14 cellular contexts compared by ENCODE assay signal in genomic region chr11:60285446-60286126, GRCh38. TPM values are rescaled to one million over a fixed set of nuclear protein-coding genes. Genes with fewer than 3 reads are reported as not detected.
A peak's percentile ranks its signal among the peaks of the same experiment; 100 is the strongest.
DNase-seq lines count a peak whose midpoint lies in the region; ATAC-seq, FAIRE-seq and TF ChIP-seq lines count a peak whose summit lies in the region.
"Not testable (repeated sequence)": the region's sequence is repeated elsewhere in the genome, so short reads cannot be mapped to it uniquely, and the experiment has no call there.
"Had no signal": no experiment of that assay in that cellular context is flagged by ENCODE, and none has a peak within 500 bp of the region (broad histone marks: within the 10 kb centered on the region; RNA-seq: fewer than 3 reads in every experiment).

No MANE protein-coding gene starts in this region.

- not testable (repeated sequence) for H2AFZ ChIP-seq in H9 (ENCODE audit: low read length); endothelial cell of umbilical vein (ENCODE audit: low read depth, low read length)

- not testable (repeated sequence) for H3K56ac ChIP-seq in H9 (ENCODE audit: insufficient read length, low read depth, low read length); mesendoderm (ENCODE audit: low read length)

- not testable (repeated sequence) for H4K91ac ChIP-seq in H9 (ENCODE audit: insufficient read length, low read depth, low read length)

- H3K27ac Mint-ChIP-seq in CD14-positive monocyte (peak overlapping the region in 4 of 7 donors; percentile 11 to 47 (median 28)), H9 (peak overlapping the region in 2 of 3 experiments; percentile 7 to 59; a peak in 3 of 7 replicates)
- H3K27ac Mint-ChIP-seq in dendritic cell treated with granulocyte-macrophage colony-stimulating factor and Interleukin-4, amounts not matched to agents 40 ng/mL and 50 ng/mL, for 4 days = peak overlapping the region; percentile 38
- H3K27ac Mint-ChIP-seq in stimulated activated naive B cell treated with anti-CD40 and anti-IgM and Interleukin-4, amounts not matched to agents 10 μg/mL and 1 μg/mL and 100 μg/mL, for 72 hours = peak overlapping the region; percentile 2

- H3K4me1 Mint-ChIP-seq in CD14-positive monocyte = peaks cover 50% of the 10 kb centered on the region
- H3K4me1 Mint-ChIP-seq in H9 = peaks cover 27 to 29% of the 10 kb centered on the region in 2 experiments
- H3K4me1 Mint-ChIP-seq in dendritic cell treated with granulocyte-macrophage colony-stimulating factor and Interleukin-4, amounts not matched to agents 40 ng/mL and 50 ng/mL, for 4 days (ENCODE audit: low read depth) = peaks cover 82% of the 10 kb centered on the region
- H3K4me1 Mint-ChIP-seq in stimulated activated naive B cell treated with anti-CD40 and anti-IgM and Interleukin-4, amounts not matched to agents 10 μg/mL and 1 μg/mL and 100 μg/mL, for 72 hours = peaks cover 13% of the 10 kb centered on the region in 2 donors

- H3K36me3 Mint-ChIP-seq in CD14-positive monocyte (peaks cover 27 to 41% of the 10 kb centered on the region in 2 donors), H9 (ENCODE audit: insufficient read depth in 1 of 3, low read depth in 3 of 3) (peaks cover 12 to 27% (median 17%) of the 10 kb centered on the region in 3 experiments)
- H3K36me3 Mint-ChIP-seq in dendritic cell treated with granulocyte-macrophage colony-stimulating factor and Interleukin-4, amounts not matched to agents 40 ng/mL and 50 ng/mL, for 4 days (ENCODE audit: low read depth) = peaks cover 96% of the 10 kb centered on the region
- not testable (repeated sequence) for H3K36me3 Mint-ChIP-seq in stimulated activated naive B cell treated with anti-CD40 and anti-IgM and Interleukin-4, amounts not matched to agents 10 μg/mL and 1 μg/mL and 100 μg/mL, for 72 hours

- H3K4me2 ChIP-seq in H9 (ENCODE audit: insufficient read depth, insufficient read length, low read length); endothelial cell of umbilical vein (ENCODE audit: insufficient read depth, low read length); mesendoderm (ENCODE audit: low read length): not testable (repeated sequence)

- POLR2A ChIA-PET in endothelial cell of umbilical vein (lab: Charles Lee) = not testable (repeated sequence)

- not testable (repeated sequence) for H3T11ph ChIP-seq in H9 (ENCODE audit: low read length)

- H4K8ac ChIP-seq in H9 (replicated peaks; ENCODE audit: insufficient read length, low read depth, low read length); mesendoderm (ENCODE audit: low read depth, low read length): not testable (repeated sequence)

- not testable (repeated sequence) for H3K14ac ChIP-seq in H9 (ENCODE audit: insufficient read depth, low read length)

- not testable (repeated sequence) for H3K18ac ChIP-seq in H9 (ENCODE audit: insufficient read length, low read depth, low read length); mesendoderm (ENCODE audit: low read length)

- H3K36me3 ChIP-seq in NT2/D1 (ENCODE audit: insufficient read depth, insufficient read length, low read length); endothelial cell of umbilical vein (ENCODE audit: control insufficient read depth in 2 of 2, extremely low read depth in 1 of 2, insufficient read depth in 2 of 2, low read length in 2 of 2); iPS DF 6.9 (ENCODE audit: control insufficient read depth, insufficient read depth, low read length); mesendoderm (ENCODE audit: control insufficient read depth, insufficient read depth, low read length): not testable (repeated sequence)

- H3K23me2 ChIP-seq in H9 (ENCODE audit: insufficient read length, low read depth, low read length, poor library complexity, severe bottlenecking) = not testable (repeated sequence)

- H3K27me3 ChIP-seq in H9 (ENCODE audit: insufficient read depth, low read length); NT2/D1 (ENCODE audit: insufficient read depth, insufficient read length); endothelial cell of umbilical vein (ENCODE audit: control insufficient read depth in 2 of 2, insufficient read depth in 2 of 2, low read length in 2 of 2); iPS DF 6.9 (ENCODE audit: control insufficient read depth, insufficient read depth, low read length); mesendoderm (ENCODE audit: insufficient read depth, low read length, poor library complexity): not testable (repeated sequence)

- not testable (repeated sequence) for H2BK5ac ChIP-seq in H9 (ENCODE audit: insufficient read length, low read length); mesendoderm (ENCODE audit: low read length)

- dilution Hi-C loops in endothelial cell of umbilical vein (cut with MboI; ENCODE audit: extremely low pct_ligation_motif_present, low sequenced_read_pairs) = not testable (repeated sequence)

- not testable (repeated sequence) for H3K79me1 ChIP-seq in H9 (ENCODE audit: insufficient read depth, low read depth, low read length, poor library complexity, severe bottlenecking); mesendoderm (ENCODE audit: low read length)

- H2BK120ac ChIP-seq in H9 (ENCODE audit: low read depth, low read length, poor library complexity, severe bottlenecking); mesendoderm (ENCODE audit: low read depth, low read length): not testable (repeated sequence)

- H3K9me3 ChIP-seq in H9 (ENCODE audit: control insufficient read depth, low read depth, low read length) (peaks cover 13% of the 10 kb centered on the region), NT2/D1 (ENCODE audit: insufficient read depth, low read length) (peaks cover 15% of the 10 kb centered on the region)
- H3K9me3 ChIP-seq in endothelial cell of umbilical vein (replicated peaks; ENCODE audit: control insufficient read depth, insufficient read depth, low read length); iPS DF 6.9 (ENCODE audit: control insufficient read depth, insufficient read depth, low read length): not testable (repeated sequence)

- H3K27ac ChIP-seq in H9 (ENCODE audit: insufficient read length, low read depth, low read length); iPS DF 6.9 (ENCODE audit: low read length); mesendoderm (ENCODE audit: low read depth, low read length): not testable (repeated sequence)
- H3K27ac ChIP-seq in endothelial cell of umbilical vein (ENCODE audit: insufficient read depth, low read depth, low read length) = peak overlapping the region; percentile 50

- WGBS in H9 (ENCODE audit: extremely low coverage, insufficient read length, low lambda C conversion rate) = no CpG with 5 or more reads among the region's 6 CpGs
- no CpG with 5 or more reads among the region's 6 CpGs for WGBS in iPS DF 6.9 (ENCODE audit: insufficient coverage, insufficient read length)
- WGBS in mesendoderm (ENCODE audit: extremely low coverage, insufficient coverage, low lambda C conversion rate) = no CpG with 5 or more reads among the region's 6 CpGs

- peaks cover 0 to 10% (median 6%) of the 10 kb centered on the region in 7 donors for H3K9me3 Mint-ChIP-seq in CD14-positive monocyte
- peaks cover 32 to 37% of the 10 kb centered on the region in 2 experiments for H3K9me3 Mint-ChIP-seq in H9
- peaks cover 17% of the 10 kb centered on the region for H3K9me3 Mint-ChIP-seq in dendritic cell treated with granulocyte-macrophage colony-stimulating factor and Interleukin-4, amounts not matched to agents 40 ng/mL and 50 ng/mL, for 4 days
- H3K9me3 Mint-ChIP-seq in stimulated activated naive B cell treated with anti-CD40 and anti-IgM and Interleukin-4, amounts not matched to agents 10 μg/mL and 1 μg/mL and 100 μg/mL, for 72 hours = not testable (repeated sequence)

- H2AK5ac ChIP-seq in H9 (ENCODE audit: insufficient read length, low read length); mesendoderm (ENCODE audit: low read length): not testable (repeated sequence)

- not testable (repeated sequence) for BruUV-seq in endothelial cell of umbilical vein (replicated peaks; lab: Mats Ljungman, UMichigan)

- not testable (repeated sequence) for H3K4me3 Mint-ChIP-seq in CD14-positive monocyte; stimulated activated naive B cell treated with anti-CD40 and anti-IgM and Interleukin-4, amounts not matched to agents 10 μg/mL and 1 μg/mL and 100 μg/mL, for 72 hours
- peak overlapping the region; percentile 0 to 2; a peak in 2 of 5 replicates for H3K4me3 Mint-ChIP-seq in H9
- peak overlapping the region; percentile 48 for H3K4me3 Mint-ChIP-seq in dendritic cell treated with granulocyte-macrophage colony-stimulating factor and Interleukin-4, amounts not matched to agents 40 ng/mL and 50 ng/mL, for 4 days

- not testable (repeated sequence) for H3K79me2 ChIP-seq in H9 (ENCODE audit: insufficient read depth, low read length); endothelial cell of umbilical vein (ENCODE audit: control insufficient read depth, insufficient read depth, low read length); mesendoderm (ENCODE audit: control insufficient read depth, insufficient read depth, low read length)

- not testable (repeated sequence) for H3K4me3 ChIP-seq in NT2/D1 (ENCODE audit: insufficient read length, low read depth); endothelial cell of umbilical vein (replicated peaks in 1 of 3; ENCODE audit: insufficient read depth in 1 of 3, low read depth in 1 of 3, low read length in 3 of 3); iPS DF 6.9 (ENCODE audit: low read length); mesendoderm (ENCODE audit: low read length)

- H4K20me1 ChIP-seq in H9 (ENCODE audit: control insufficient read depth, insufficient read depth, insufficient read length); endothelial cell of umbilical vein (replicated peaks; ENCODE audit: control insufficient read depth, extremely low read depth, insufficient read depth, low read length): not testable (repeated sequence)

- not testable (repeated sequence) for TF ChIP-seq POLR2A in endothelial cell of umbilical vein (IDR thresholded peaks at IDR 0.05; ENCODE audit: low read depth, low read length)

- not testable (repeated sequence) for H3K27me3 Mint-ChIP-seq in CD14-positive monocyte (ENCODE audit: low read depth in 3 of 3); H9 (ENCODE audit: low read depth); dendritic cell treated with granulocyte-macrophage colony-stimulating factor and Interleukin-4, amounts not matched to agents 40 ng/mL and 50 ng/mL, for 4 days; stimulated activated naive B cell treated with anti-CD40 and anti-IgM and Interleukin-4, amounts not matched to agents 10 μg/mL and 1 μg/mL and 100 μg/mL, for 72 hours

- H3K9ac ChIP-seq in H9 (ENCODE audit: extremely low read depth, insufficient read length, low read length); NT2/D1 (ENCODE audit: insufficient read length, low read depth); endothelial cell of umbilical vein (replicated peaks; ENCODE audit: extremely low read depth, insufficient read depth, low read length); mesendoderm (ENCODE audit: low read length): not testable (repeated sequence)

- H2BK12ac ChIP-seq in H9 (ENCODE audit: insufficient read length, low read depth, low read length) = not testable (repeated sequence)

- H3K4me1 ChIP-seq in H9 (ENCODE audit: insufficient read depth, low read length); NT2/D1 (ENCODE audit: insufficient read depth, insufficient read length); endothelial cell of umbilical vein (ENCODE audit: control insufficient read depth, extremely low read depth, insufficient read depth, low read length); iPS DF 6.9 (ENCODE audit: control insufficient read depth, insufficient read depth, low read length); mesendoderm (ENCODE audit: control insufficient read depth, low read depth, low read length): not testable (repeated sequence)

- H2BK15ac ChIP-seq in H9 (ENCODE audit: low read depth, low read length); mesendoderm (replicated peaks; ENCODE audit: low read depth): not testable (repeated sequence)

- TF ChIP-seq CTCF in CD14-positive monocyte (IDR thresholded peaks at IDR 0.05); H9 (conservative IDR thresholded peaks at IDR 0.05); endothelial cell of umbilical vein (IDR thresholded peaks at IDR 0.05; ENCODE audit: extremely low read depth in 1 of 2, insufficient read depth in 1 of 2, low read depth in 1 of 2, low read length in 2 of 2): not testable (repeated sequence)

- ATAC-seq in stimulated activated naive B cell treated with anti-CD40 and anti-IgM and Interleukin-4, amounts not matched to agents 10 μg/mL and 1 μg/mL and 100 μg/mL, for 72 hours (replicated peaks) = not testable (repeated sequence)

- H3K23ac ChIP-seq in H9 (ENCODE audit: insufficient read length, low read depth, low read length); mesendoderm (ENCODE audit: low read length): not testable (repeated sequence)

- not testable (repeated sequence) for H2BK20ac ChIP-seq in H9 (ENCODE audit: low read depth, low read length, poor library complexity, severe bottlenecking)

- H3K9me1 ChIP-seq in endothelial cell of umbilical vein (replicated peaks; ENCODE audit: control insufficient read depth, extremely low read depth, insufficient read depth, low read length) = not testable (repeated sequence)

- intact Hi-C loops in CD14-positive monocyte (cut with micrococcal nuclease); dendritic cell treated with granulocyte-macrophage colony-stimulating factor and Interleukin-4, amounts not matched to agents 40 ng/mL and 50 ng/mL, for 4 days (cut with micrococcal nuclease); endothelial cell of umbilical vein (cut with micrococcal nuclease): not testable (repeated sequence)

- DNase-seq in CD14-positive monocyte (ENCODE audit: low spot score); H9; endothelial cell of umbilical vein (ENCODE audit: low read depth, low spot score); stimulated activated naive B cell treated with anti-CD40 and anti-IgM and Interleukin-4, amounts not matched to agents 10 μg/mL and 1 μg/mL and 100 μg/mL, for 72 hours: not testable (repeated sequence)
- DNase-seq in NT2/D1 (ENCODE audit: low read depth, low spot score) (peak; percentile 9), iPS DF 6.9 (ENCODE audit: low read depth, low spot score) (peak; percentile 27), mesendoderm (peak; percentile 45)

- not testable (repeated sequence) for FAIRE-seq in endothelial cell of umbilical vein (lab: Jason Lieb, UNC)

- H4K5ac ChIP-seq in H9 (ENCODE audit: insufficient read length, low read depth, low read length); mesendoderm (ENCODE audit: low read length): not testable (repeated sequence)

- CTCF ChIA-PET in endothelial cell of umbilical vein (lab: Charles Lee) = not testable (repeated sequence)

- not testable (repeated sequence) for H3K4ac ChIP-seq in H9 (ENCODE audit: low read depth, low read length); mesendoderm (ENCODE audit: low read depth, low read length)

RNA-seq across cellular contexts. Expression of gene MS4A4A, which starts 5.1 kb away (rescaled TPM):
- 10 to 100 TPM; 27.4 to 41.8 TPM for polyA plus RNA-seq in CD14-positive monocyte
- not detected in 2 replicates for total RNA-seq in H9 (2021)
- total RNA-seq in endothelial cell of umbilical vein = not detected in 2 replicates
- 0.13 and 0.19 TPM in 2 replicates for polyA plus RNA-seq in endothelial cell of umbilical vein
- polyA plus RNA-seq in endothelial cell of umbilical vein (2011; cell fraction: cytosol; rRNA removed) = 0.13 and 0.16 TPM in 2 replicates
- polyA plus RNA-seq in endothelial cell of umbilical vein (2011; cell fraction: nucleus; rRNA removed) = 0.37 TPM in 1 of 2 replicates, not detected in the other
- 0.20 TPM in 1 of 2 replicates, not detected in the other for polyA plus RNA-seq in endothelial cell of umbilical vein (2012)
- polyA minus RNA-seq in endothelial cell of umbilical vein = 1.8 and 2.4 TPM in 2 replicates
- not detected for polyA minus RNA-seq in endothelial cell of umbilical vein (2011; cell fraction: cytosol; rRNA and poly(A)+ RNA removed)
- polyA minus RNA-seq in endothelial cell of umbilical vein (2011; cell fraction: nucleus; rRNA and poly(A)+ RNA removed) = 0.53 TPM in 1 of 2 replicates, not detected in the other
- polyA plus RNA-seq in mesendoderm (2013, experiment 1 of 2) = not detected
- polyA plus RNA-seq in mesendoderm (2013, experiment 2 of 2) = 0.03 TPM
- total RNA-seq: A673; CD4-positive, CD25-positive, alpha-beta regulatory T cell; GM23248; H7 had no signal
- polyA plus RNA-seq: AG04450; CD4-positive, CD25-positive, alpha-beta regulatory T cell; CD8-positive, alpha-beta memory T cell; GM23248 had no signal

RNA-seq across cellular contexts. Expression of gene MS4A6E, which starts 41.5 kb away (rescaled TPM):
- not detected for polyA plus RNA-seq in CD14-positive monocyte
- not detected in 2 replicates for total RNA-seq in H9 (2021)
- not detected in 2 replicates for total RNA-seq in endothelial cell of umbilical vein
- polyA plus RNA-seq in endothelial cell of umbilical vein = not detected in 2 replicates
- polyA plus RNA-seq in endothelial cell of umbilical vein (2011; cell fraction: cytosol; rRNA removed) = not detected in 2 replicates
- not detected in 2 replicates for polyA plus RNA-seq in endothelial cell of umbilical vein (2011; cell fraction: nucleus; rRNA removed)
- not detected in 2 replicates for polyA plus RNA-seq in endothelial cell of umbilical vein (2012)
- polyA minus RNA-seq in endothelial cell of umbilical vein = not detected in 2 replicates
- not detected for polyA minus RNA-seq in endothelial cell of umbilical vein (2011; cell fraction: cytosol; rRNA and poly(A)+ RNA removed)
- polyA minus RNA-seq in endothelial cell of umbilical vein (2011; cell fraction: nucleus; rRNA and poly(A)+ RNA removed) = not detected in 2 replicates
- 0.11 TPM for polyA plus RNA-seq in mesendoderm (2013, experiment 1 of 2)
- 0.15 TPM for polyA plus RNA-seq in mesendoderm (2013, experiment 2 of 2)
- total RNA-seq: A673; CD4-positive, CD25-positive, alpha-beta regulatory T cell; CD8-positive, alpha-beta memory T cell; GM23248; H7 had no signal
- polyA plus RNA-seq: AG04450; CD4-positive, CD25-positive, alpha-beta regulatory T cell; CD8-positive, alpha-beta memory T cell; GM23248 had no signal

RNA-seq across cellular contexts. Expression of gene MS4A4E, which starts 42.6 kb away (rescaled TPM):
- 1 to 10 TPM in 1 of 2 donors, under 1 TPM in 1; 1.00 to 1.1 TPM for polyA plus RNA-seq in CD14-positive monocyte
- 0.42 TPM in 1 of 2 replicates, not detected in the other for total RNA-seq in H9 (2021)
- not detected in 2 replicates for total RNA-seq in endothelial cell of umbilical vein
- not detected in 2 replicates for polyA plus RNA-seq in endothelial cell of umbilical vein
- not detected in 2 replicates for polyA plus RNA-seq in endothelial cell of umbilical vein (2011; cell fraction: cytosol; rRNA removed)
- 0.29 TPM in 1 of 2 replicates, not detected in the other for polyA plus RNA-seq in endothelial cell of umbilical vein (2011; cell fraction: nucleus; rRNA removed)
- polyA plus RNA-seq in endothelial cell of umbilical vein (2012) = not detected in 2 replicates
- not detected in 2 replicates for polyA minus RNA-seq in endothelial cell of umbilical vein
- not detected for polyA minus RNA-seq in endothelial cell of umbilical vein (2011; cell fraction: cytosol; rRNA and poly(A)+ RNA removed)
- 0.38 TPM in 1 of 2 replicates, not detected in the other for polyA minus RNA-seq in endothelial cell of umbilical vein (2011; cell fraction: nucleus; rRNA and poly(A)+ RNA removed)
- polyA plus RNA-seq in mesendoderm (2013, experiment 1 of 2) = not detected
- polyA plus RNA-seq in mesendoderm (2013, experiment 2 of 2) = not detected
- total RNA-seq: A673; CD8-positive, alpha-beta memory T cell; GM23248; H7 had no signal
- polyA plus RNA-seq: AG04450; CD4-positive, CD25-positive, alpha-beta regulatory T cell; CD8-positive, alpha-beta memory T cell; GM23248 had no signal
